9 cellular contexts compared by ENCODE assay signal in the genomic region with DNA sequence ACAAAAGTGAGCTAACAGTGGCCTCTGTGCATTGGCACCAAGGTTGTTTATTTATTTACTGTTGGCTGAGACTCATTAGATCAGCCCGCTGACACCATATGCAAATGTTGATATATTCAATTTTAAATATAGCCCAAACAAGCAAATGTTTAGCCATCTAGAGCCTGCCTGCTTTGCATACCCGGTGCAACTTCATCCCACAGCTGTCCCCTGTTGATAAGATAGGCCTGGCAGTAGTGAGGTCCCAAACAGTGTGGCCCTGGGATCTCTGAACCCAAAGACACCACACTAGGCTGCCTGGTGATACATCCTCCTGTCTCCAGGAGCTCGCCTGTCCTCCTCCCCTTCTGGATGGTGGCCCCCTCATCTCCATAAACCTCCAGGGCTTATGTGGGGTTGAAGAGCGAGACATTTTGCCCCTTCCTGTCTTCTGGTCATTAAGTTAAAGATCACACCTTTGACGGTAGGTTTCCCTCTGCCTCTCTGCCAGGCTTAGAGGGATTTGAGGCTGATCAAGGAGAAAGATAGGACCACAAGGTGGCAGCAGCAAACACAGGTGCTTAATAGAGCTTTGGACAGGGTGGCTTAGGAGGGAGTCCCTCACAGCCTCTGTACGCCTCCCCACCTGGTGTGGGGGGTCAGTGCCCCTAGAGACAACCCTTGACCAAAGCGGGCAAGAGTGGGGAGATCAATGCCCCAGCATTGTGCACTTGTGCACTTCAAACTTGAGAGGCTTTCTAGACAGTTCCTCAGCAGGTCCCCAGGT. TPM values are rescaled to one million over a fixed set of nuclear protein-coding genes. Genes with fewer than 3 reads are reported as not detected.
DNase-seq lines count a peak whose midpoint lies in the region; ATAC-seq and TF ChIP-seq lines count a peak whose summit lies in the region.
"Had no signal": no experiment of that assay in that cellular context is flagged by ENCODE, and none has a peak within 500 bp of the region (broad histone marks: within the 10 kb centered on the region; RNA-seq: fewer than 3 reads in every experiment).

No MANE protein-coding gene starts in this region.

- no peak overlapping the region for H3K27ac ChIP-seq in gastrocnemius medialis

- peaks cover 66 to 86% of the 10 kb centered on the region in 2 donors for H3K27me3 Mint-ChIP-seq in effector memory CD8-positive, alpha-beta T cell

- H3K4me1 Mint-ChIP-seq in effector memory CD8-positive, alpha-beta T cell (ENCODE audit: low read depth in 2 of 2), result peaks cover 0 to 2% of the 10 kb centered on the region in 2 donors

- no peaks in the 10 kb centered on the region for H3K27me3 ChIP-seq in gastrocnemius medialis

- no peak overlapping the region for H3K4me3 ChIP-seq in retinal pigment epithelial cell (ENCODE audit: low read length)
- no peak overlapping the region for H3K4me3 ChIP-seq in gastrocnemius medialis

- peak; percentile 10 for DNase-seq in activated CD4-positive, CD25-positive, alpha-beta regulatory T cell treated with anti-CD3 and anti-CD28 coated beads, Interleukin-2, amount 50 U/mL, for 16 hours (ENCODE audit: low read depth, low spot score)
- no peak for DNase-seq in activated CD4-positive, CD25-positive, alpha-beta regulatory T cell (lab: John Stamatoyannopoulos, UW)
- DNase-seq in T follicular helper cell (ENCODE audit: low read depth), result peak; percentile 16
- DNase-seq in effector memory CD8-positive, alpha-beta T cell, result peak; percentile 16 to 36 (median 35)
- DNase-seq in retinal pigment epithelial cell (ENCODE audit: low read depth), result no peak
- no peak for DNase-seq in gastrocnemius medialis
- no peak for DNase-seq in MV-4-11 (lab: John Stamatoyannopoulos, UW)

- TF ChIP-seq POLR2A in gastrocnemius medialis (IDR thresholded peaks at IDR 0.05), result no peak

- intact Hi-C loops in gastrocnemius medialis (cut with DNase I; ENCODE audit: low total_unique reads), result loop anchor here (5.0 kb wide), 1 partner anchor 139 kb away; no protein-coding TSS in a partner anchor

- in situ Hi-C loops in gastrocnemius medialis (cut with MboI; ENCODE audit: low sequenced_read_pairs in 4 of 4), result no loop called here

- peaks cover 0 to 5% of the 10 kb centered on the region in 2 donors for H3K9me3 Mint-ChIP-seq in effector memory CD8-positive, alpha-beta T cell

- no peaks in the 10 kb centered on the region for H3K9me3 ChIP-seq in gastrocnemius medialis

- TF ChIP-seq CTCF in retinal pigment epithelial cell (conservative IDR thresholded peaks at IDR 0.05; ENCODE audit: low read depth, low read length), result peak; percentile 50
- TF ChIP-seq CTCF in gastrocnemius medialis (IDR thresholded peaks at IDR 0.05 in 4 of 5, conservative IDR thresholded peaks at IDR 0.05 in 1 of 5), result no peak

- H3K4me3 Mint-ChIP-seq in effector memory CD8-positive, alpha-beta T cell, result no peak overlapping the region
- H3K4me3 Mint-ChIP-seq: activated naive CD8-positive, alpha-beta T cell had no signal

- no peaks in the 10 kb centered on the region for H3K36me3 Mint-ChIP-seq in effector memory CD8-positive, alpha-beta T cell (ENCODE audit: insufficient read depth)

- no peak overlapping the region for H3K27ac Mint-ChIP-seq in effector memory CD8-positive, alpha-beta T cell
- H3K27ac Mint-ChIP-seq: activated naive CD8-positive, alpha-beta T cell had no signal

- no peaks in the 10 kb centered on the region for H3K36me3 ChIP-seq in gastrocnemius medialis

- ATAC-seq in HG02938 (IDR thresholded peaks at IDR 0.05; ENCODE audit: unreplicated experiment), result peak; percentile 71
- peak; percentile 51 for ATAC-seq in effector memory CD8-positive, alpha-beta T cell (replicated peaks)
- no peak for ATAC-seq in gastrocnemius medialis

- no peaks in the 10 kb centered on the region for H3K4me1 ChIP-seq in gastrocnemius medialis

RNA-seq across cellular contexts. Expression of gene MYO5B, which starts 23.7 kb away (rescaled TPM):
- total RNA-seq in gastrocnemius medialis, result under 1 TPM; 0.05 to 0.60 (median 0.35) TPM

RNA-seq across cellular contexts. Expression of gene CFAP53, which starts 47.7 kb away (rescaled TPM):
- 1 to 10 TPM in 3 of 4 donors, not detected in 1; 1.3 to 1.4 (median 1.4) TPM for total RNA-seq in gastrocnemius medialis

Comparison
In these comparisons a context has a peak if more than half of its experiments do, and no peak if none do; other contexts are left out.
1. DNase-seq: peak in activated CD4-positive, CD25-positive, alpha-beta regulatory T cell treated with anti-CD3 and anti-CD28 coated beads, Interleukin-2, amount 50 U/mL, for 16 hours (single experiment), T follicular helper cell (single experiment) and effector memory CD8-positive, alpha-beta T cell (3 of 3); none in activated CD4-positive, CD25-positive, alpha-beta regulatory T cell (0 of 4), retinal pigment epithelial cell (single experiment), gastrocnemius medialis (0 of 2) and MV-4-11 (single experiment).
2. ATAC-seq: peak in HG02938 (single experiment) and effector memory CD8-positive, alpha-beta T cell (single experiment); none in gastrocnemius medialis (0 of 2).